In the genomic region with DNA sequence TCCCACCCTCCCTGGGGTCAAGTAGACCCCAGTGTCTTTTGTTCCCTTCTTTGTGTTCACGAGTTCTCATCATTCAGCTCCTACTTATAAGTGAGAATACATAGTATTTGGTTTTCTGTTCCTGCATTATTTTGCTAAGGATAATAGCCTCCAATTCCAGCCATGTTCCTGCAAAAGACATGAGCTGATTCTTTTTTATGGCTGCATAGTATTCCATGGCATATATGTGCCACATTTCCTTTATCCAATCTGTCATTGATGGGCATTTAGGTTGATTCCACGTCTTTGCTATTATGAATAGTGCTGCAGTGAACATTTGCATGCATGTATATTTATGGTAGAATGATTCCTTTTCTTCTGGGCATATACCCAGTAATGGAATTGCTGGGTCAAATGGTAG, we compare ENCODE assay signal across 4 cellular contexts.
TF ChIP-seq lines count a peak whose summit lies in the region.

No MANE protein-coding gene starts in this region.

TF ChIP-seq in SK-N-SH treated with all-trans-retinoic acid at 6 μM for 48 hours, 23 proteins besides CTCF, POLR2A, EP300 and RAD21:
- TF ChIP-seq ZC3H10 (CRISPR knock-in tag; IDR thresholded peaks at IDR 0.05) (no peak), ZNF8 (CRISPR knock-in tag; IDR thresholded peaks at IDR 0.05) (peak; percentile 64; the same call in 1 of the 2 replicates)

TF ChIP-seq in SK-N-SH, 30 proteins besides CTCF, POLR2A, EP300 and RAD21 (continues in another document):
- TF ChIP-seq, protein P1, sequence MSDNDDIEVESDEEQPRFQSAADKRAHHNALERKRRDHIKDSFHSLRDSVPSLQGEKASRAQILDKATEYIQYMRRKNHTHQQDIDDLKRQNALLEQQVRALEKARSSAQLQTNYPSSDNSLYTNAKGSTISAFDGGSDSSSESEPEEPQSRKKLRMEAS (IDR thresholded peaks at IDR 0.05; ENCODE audit: low read depth) = no peak
- no peak for TF ChIP-seq ELF1 (IDR thresholded peaks at IDR 0.05)
- no peak for TF ChIP-seq SIN3A (IDR thresholded peaks at IDR 0.05; ENCODE audit: borderline replicate concordance, low read depth, low read length)
- TF ChIP-seq POLR2AphosphoS5 (IDR thresholded peaks at IDR 0.05; ENCODE audit: low read depth, low read length) = no peak
- no peak for TF ChIP-seq JUND (IDR thresholded peaks at IDR 0.05)
- TF ChIP-seq, protein P2, sequence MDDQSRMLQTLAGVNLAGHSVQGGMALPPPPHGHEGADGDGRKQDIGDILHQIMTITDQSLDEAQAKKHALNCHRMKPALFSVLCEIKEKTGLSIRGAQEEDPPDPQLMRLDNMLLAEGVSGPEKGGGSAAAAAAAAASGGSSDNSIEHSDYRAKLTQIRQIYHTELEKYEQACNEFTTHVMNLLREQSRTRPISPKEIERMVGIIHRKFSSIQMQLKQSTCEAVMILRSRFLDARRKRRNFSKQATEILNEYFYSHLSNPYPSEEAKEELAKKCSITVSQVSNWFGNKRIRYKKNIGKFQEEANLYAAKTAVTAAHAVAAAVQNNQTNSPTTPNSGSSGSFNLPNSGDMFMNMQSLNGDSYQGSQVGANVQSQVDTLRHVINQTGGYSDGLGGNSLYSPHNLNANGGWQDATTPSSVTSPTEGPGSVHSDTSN (IDR thresholded peaks at IDR 0.05) = no peak
- no peak for TF ChIP-seq EZH2phosphoT487 (IDR thresholded peaks at IDR 0.05; ENCODE audit: borderline replicate concordance, low read depth)
- no peak for TF ChIP-seq MEF2A (IDR thresholded peaks at IDR 0.05; ENCODE audit: borderline replicate concordance, low read depth)
- TF ChIP-seq FOXJ3 (CRISPR knock-in tag; IDR thresholded peaks at IDR 0.05) = no peak
- TF ChIP-seq, protein P3, sequence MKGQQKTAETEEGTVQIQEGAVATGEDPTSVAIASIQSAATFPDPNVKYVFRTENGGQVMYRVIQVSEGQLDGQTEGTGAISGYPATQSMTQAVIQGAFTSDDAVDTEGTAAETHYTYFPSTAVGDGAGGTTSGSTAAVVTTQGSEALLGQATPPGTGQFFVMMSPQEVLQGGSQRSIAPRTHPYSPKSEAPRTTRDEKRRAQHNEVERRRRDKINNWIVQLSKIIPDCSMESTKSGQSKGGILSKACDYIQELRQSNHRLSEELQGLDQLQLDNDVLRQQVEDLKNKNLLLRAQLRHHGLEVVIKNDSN (IDR thresholded peaks at IDR 0.05; ENCODE audit: borderline replicate concordance, low read depth) = no peak
- TF ChIP-seq, protein P4, sequence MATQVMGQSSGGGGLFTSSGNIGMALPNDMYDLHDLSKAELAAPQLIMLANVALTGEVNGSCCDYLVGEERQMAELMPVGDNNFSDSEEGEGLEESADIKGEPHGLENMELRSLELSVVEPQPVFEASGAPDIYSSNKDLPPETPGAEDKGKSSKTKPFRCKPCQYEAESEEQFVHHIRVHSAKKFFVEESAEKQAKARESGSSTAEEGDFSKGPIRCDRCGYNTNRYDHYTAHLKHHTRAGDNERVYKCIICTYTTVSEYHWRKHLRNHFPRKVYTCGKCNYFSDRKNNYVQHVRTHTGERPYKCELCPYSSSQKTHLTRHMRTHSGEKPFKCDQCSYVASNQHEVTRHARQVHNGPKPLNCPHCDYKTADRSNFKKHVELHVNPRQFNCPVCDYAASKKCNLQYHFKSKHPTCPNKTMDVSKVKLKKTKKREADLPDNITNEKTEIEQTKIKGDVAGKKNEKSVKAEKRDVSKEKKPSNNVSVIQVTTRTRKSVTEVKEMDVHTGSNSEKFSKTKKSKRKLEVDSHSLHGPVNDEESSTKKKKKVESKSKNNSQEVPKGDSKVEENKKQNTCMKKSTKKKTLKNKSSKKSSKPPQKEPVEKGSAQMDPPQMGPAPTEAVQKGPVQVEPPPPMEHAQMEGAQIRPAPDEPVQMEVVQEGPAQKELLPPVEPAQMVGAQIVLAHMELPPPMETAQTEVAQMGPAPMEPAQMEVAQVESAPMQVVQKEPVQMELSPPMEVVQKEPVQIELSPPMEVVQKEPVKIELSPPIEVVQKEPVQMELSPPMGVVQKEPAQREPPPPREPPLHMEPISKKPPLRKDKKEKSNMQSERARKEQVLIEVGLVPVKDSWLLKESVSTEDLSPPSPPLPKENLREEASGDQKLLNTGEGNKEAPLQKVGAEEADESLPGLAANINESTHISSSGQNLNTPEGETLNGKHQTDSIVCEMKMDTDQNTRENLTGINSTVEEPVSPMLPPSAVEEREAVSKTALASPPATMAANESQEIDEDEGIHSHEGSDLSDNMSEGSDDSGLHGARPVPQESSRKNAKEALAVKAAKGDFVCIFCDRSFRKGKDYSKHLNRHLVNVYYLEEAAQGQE (IDR thresholded peaks at IDR 0.05; ENCODE audit: low read depth, low read length) = no peak

TF ChIP-seq in HEK293, 187 proteins besides CTCF, POLR2A, EP300 and RAD21:
- TF ChIP-seq, protein P5, sequence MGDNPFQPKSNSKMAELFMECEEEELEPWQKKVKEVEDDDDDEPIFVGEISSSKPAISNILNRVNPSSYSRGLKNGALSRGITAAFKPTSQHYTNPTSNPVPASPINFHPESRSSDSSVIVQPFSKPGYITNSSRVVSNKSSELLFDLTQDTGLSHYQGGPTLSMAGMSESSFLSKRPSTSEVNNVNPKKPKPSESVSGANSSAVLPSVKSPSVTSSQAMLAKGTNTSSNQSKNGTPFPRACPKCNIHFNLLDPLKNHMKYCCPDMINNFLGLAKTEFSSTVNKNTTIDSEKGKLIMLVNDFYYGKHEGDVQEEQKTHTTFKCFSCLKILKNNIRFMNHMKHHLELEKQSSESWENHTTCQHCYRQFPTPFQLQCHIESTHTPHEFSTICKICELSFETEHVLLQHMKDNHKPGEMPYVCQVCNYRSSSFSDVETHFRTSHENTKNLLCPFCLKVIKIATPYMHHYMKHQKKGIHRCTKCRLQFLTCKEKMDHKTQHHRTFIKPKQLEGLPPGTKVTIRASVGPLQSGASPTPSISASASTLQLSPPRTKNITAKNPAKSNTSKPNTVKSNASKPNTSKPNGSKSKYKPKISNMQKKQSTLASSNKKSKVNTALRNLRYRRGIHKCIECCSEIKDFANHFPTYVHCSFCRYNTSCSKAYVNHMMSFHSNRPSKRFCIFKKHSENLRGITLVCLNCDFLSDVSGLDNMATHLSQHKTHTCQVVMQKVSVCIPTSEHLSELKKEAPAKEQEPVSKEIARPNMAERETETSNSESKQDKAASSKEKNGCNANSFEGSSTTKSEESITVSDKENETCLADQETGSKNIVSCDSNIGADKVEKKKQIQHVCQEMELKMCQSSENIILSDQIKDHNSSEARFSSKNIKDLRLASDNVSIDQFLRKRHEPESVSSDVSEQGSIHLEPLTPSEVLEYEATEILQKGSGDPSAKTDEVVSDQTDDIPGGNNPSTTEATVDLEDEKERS (tag by site-specific recombination; IDR thresholded peaks at IDR 0.05) = 0 out of 2 replicates have a peak, but pooled peaks have one; percentile 59
- TF ChIP-seq ZNF146 (tag by site-specific recombination; IDR thresholded peaks at IDR 0.05) = peak; percentile 57; the same call in 1 of the 2 replicates
- no peak for TF ChIP-seq ZNF223 (tag by site-specific recombination; IDR thresholded peaks at IDR 0.05)
TF ChIP-seq in HEK293: peak in this region for 2.

TF ChIP-seq in K562, 482 proteins besides CTCF, POLR2A, EP300 and RAD21:
- TF ChIP-seq, protein P6, sequence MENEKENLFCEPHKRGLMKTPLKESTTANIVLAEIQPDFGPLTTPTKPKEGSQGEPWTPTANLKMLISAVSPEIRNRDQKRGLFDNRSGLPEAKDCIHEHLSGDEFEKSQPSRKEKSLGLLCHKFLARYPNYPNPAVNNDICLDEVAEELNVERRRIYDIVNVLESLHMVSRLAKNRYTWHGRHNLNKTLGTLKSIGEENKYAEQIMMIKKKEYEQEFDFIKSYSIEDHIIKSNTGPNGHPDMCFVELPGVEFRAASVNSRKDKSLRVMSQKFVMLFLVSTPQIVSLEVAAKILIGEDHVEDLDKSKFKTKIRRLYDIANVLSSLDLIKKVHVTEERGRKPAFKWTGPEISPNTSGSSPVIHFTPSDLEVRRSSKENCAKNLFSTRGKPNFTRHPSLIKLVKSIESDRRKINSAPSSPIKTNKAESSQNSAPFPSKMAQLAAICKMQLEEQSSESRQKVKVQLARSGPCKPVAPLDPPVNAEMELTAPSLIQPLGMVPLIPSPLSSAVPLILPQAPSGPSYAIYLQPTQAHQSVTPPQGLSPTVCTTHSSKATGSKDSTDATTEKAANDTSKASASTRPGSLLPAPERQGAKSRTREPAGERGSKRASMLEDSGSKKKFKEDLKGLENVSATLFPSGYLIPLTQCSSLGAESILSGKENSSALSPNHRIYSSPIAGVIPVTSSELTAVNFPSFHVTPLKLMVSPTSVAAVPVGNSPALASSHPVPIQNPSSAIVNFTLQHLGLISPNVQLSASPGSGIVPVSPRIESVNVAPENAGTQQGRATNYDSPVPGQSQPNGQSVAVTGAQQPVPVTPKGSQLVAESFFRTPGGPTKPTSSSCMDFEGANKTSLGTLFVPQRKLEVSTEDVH (IDR thresholded peaks at IDR 0.05; ENCODE audit: low read depth, partially characterized antibody) = no peak
- no peak for TF ChIP-seq SMARCC2 (IDR thresholded peaks at IDR 0.05; ENCODE audit: low read depth)
- no peak for TF ChIP-seq ZNF431 (CRISPR knock-in tag; IDR thresholded peaks at IDR 0.05)
- TF ChIP-seq, protein P7, sequence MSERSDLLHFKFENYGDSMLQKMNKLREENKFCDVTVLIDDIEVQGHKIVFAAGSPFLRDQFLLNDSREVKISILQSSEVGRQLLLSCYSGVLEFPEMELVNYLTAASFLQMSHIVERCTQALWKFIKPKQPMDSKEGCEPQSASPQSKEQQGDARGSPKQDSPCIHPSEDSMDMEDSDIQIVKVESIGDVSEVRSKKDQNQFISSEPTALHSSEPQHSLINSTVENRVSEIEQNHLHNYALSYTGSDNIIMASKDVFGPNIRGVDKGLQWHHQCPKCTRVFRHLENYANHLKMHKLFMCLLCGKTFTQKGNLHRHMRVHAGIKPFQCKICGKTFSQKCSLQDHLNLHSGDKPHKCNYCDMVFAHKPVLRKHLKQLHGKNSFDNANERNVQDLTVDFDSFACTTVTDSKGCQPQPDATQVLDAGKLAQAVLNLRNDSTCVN (CRISPR knock-in tag; IDR thresholded peaks at IDR 0.05) = no peak
- TF ChIP-seq, protein P8, sequence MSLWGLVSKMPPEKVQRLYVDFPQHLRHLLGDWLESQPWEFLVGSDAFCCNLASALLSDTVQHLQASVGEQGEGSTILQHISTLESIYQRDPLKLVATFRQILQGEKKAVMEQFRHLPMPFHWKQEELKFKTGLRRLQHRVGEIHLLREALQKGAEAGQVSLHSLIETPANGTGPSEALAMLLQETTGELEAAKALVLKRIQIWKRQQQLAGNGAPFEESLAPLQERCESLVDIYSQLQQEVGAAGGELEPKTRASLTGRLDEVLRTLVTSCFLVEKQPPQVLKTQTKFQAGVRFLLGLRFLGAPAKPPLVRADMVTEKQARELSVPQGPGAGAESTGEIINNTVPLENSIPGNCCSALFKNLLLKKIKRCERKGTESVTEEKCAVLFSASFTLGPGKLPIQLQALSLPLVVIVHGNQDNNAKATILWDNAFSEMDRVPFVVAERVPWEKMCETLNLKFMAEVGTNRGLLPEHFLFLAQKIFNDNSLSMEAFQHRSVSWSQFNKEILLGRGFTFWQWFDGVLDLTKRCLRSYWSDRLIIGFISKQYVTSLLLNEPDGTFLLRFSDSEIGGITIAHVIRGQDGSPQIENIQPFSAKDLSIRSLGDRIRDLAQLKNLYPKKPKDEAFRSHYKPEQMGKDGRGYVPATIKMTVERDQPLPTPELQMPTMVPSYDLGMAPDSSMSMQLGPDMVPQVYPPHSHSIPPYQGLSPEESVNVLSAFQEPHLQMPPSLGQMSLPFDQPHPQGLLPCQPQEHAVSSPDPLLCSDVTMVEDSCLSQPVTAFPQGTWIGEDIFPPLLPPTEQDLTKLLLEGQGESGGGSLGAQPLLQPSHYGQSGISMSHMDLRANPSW (CRISPR knock-in tag; IDR thresholded peaks at IDR 0.05) = no peak
- TF ChIP-seq ZNF146 (CRISPR knock-in tag; IDR thresholded peaks at IDR 0.05; ENCODE audit: unreplicated experiment) = peak; percentile 90
- TF ChIP-seq RBM15 (IDR thresholded peaks at IDR 0.05; ENCODE audit: insufficient read depth, low read length) = no peak
- TF ChIP-seq LEF1 (IDR thresholded peaks at IDR 0.05) = no peak
